17 cellular contexts compared by ENCODE assay signal in genomic region chr14:91570021-91570420, GRCh38.
"Had no signal": no experiment of that assay in that cellular context is flagged by ENCODE, and none has a peak within 500 bp of the region (broad histone marks: within the 10 kb centered on the region; RNA-seq: fewer than 3 reads in every experiment).

No MANE protein-coding gene starts in this region.

- H3K9me3 Mint-ChIP-seq: effector memory CD8-positive, alpha-beta T cell; type B pancreatic cell had no signal

- H2AFZ ChIP-seq: hepatocyte had no signal

- H3K4me3 ChIP-seq: hepatocyte, right atrium auricular region, suprapubic skin, thyroid gland had no signal

- H3K27ac ChIP-seq: foreskin keratinocyte, hepatocyte, right atrium auricular region, suprapubic skin, thyroid gland had no signal

- FAIRE-seq: islet of Langerhans, small intestine, urothelium cell line had no signal

- H3K4me3 Mint-ChIP-seq: effector memory CD8-positive, alpha-beta T cell; naive thymus-derived CD4-positive, alpha-beta T cell; nephron progenitor cell; type B pancreatic cell had no signal

- H3K4me2 ChIP-seq: hepatocyte had no signal

- H3K79me2 ChIP-seq: hepatocyte had no signal

- ATAC-seq: effector memory CD8-positive, alpha-beta T cell; foreskin keratinocyte; naive thymus-derived CD4-positive, alpha-beta T cell had no signal

- H3K27ac Mint-ChIP-seq: effector memory CD8-positive, alpha-beta T cell; naive thymus-derived CD4-positive, alpha-beta T cell; nephron progenitor cell; type B pancreatic cell had no signal

- H3K36me3 ChIP-seq: right atrium auricular region, suprapubic skin, thyroid gland had no signal

- H3K36me3 Mint-ChIP-seq: type B pancreatic cell had no signal

- H3K27me3 ChIP-seq: suprapubic skin, thyroid gland had no signal

- H3K4me1 ChIP-seq: foreskin keratinocyte, right atrium auricular region had no signal

- DNase-seq: effector memory CD8-positive, alpha-beta T cell; foreskin keratinocyte; head of caudate nucleus; kidney glomerular epithelial cell; naive thymus-derived CD4-positive, alpha-beta T cell; nephron progenitor cell; posterior cingulate gyrus; small intestine; stimulated activated CD4-positive, alpha-beta T cell treated with anti-CD3 and anti-CD28 coated beads, Interleukin-12 subunit alpha, Interleukin-12 subunit beta, amount 100 ng/mL, for 4 hours; stimulated activated naive CD4-positive, alpha-beta T cell; thyroid gland had no signal

- H3K9me3 ChIP-seq: right atrium auricular region, suprapubic skin, thyroid gland had no signal
